In the genomic region with DNA sequence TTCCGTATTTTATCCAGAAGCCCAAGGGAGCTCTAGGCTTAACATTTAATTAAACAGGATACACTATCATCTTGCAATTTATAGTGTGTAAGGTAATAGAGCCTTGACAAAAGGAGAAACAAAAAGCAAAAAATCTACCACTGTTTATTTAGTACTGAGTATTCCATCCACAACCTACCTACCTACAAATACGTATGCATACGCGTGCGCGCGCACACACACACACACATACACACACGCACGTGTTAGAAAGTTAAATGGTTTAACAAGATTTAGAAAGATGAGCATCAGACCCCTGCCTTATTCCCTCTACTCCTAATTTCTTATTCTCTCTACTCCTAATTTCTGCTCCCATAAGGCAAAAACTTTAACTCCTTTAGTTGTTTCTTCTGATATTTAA, we compare ENCODE assay signal across 29 cellular contexts.
"Had no signal": no experiment of that assay in that cellular context is flagged by ENCODE, and none has a peak within 500 bp of the region (broad histone marks: within the 10 kb centered on the region; RNA-seq: fewer than 3 reads in every experiment).

No MANE protein-coding gene starts in this region.

- H3K9ac ChIP-seq: parathyroid adenoma had no signal

- H3K79me2 ChIP-seq: parathyroid adenoma had no signal

- H3K36me3 Mint-ChIP-seq: naive B cell; natural killer cell treated with Interleukin-12 subunit alpha and Interleukin-12 subunit beta and Interleukin-15 and Interleukin-18, amount 100 ng/mL, for 72 hours; stimulated activated effector memory CD8-positive, alpha-beta T cell treated with anti-CD3 and anti-CD28 coated beads, Interleukin-12 subunit alpha, Interleukin-12 subunit beta, amount 100 ng/mL, for 72 hours had no signal

- H3K4me3 Mint-ChIP-seq: naive B cell; naive thymus-derived CD8-positive, alpha-beta T cell; natural killer cell treated with Interleukin-12 subunit alpha and Interleukin-12 subunit beta and Interleukin-15 and Interleukin-18, amount 100 ng/mL, for 72 hours; nephron progenitor cell; neural crest cell; stimulated activated effector memory CD8-positive, alpha-beta T cell treated with anti-CD3 and anti-CD28 coated beads, Interleukin-12 subunit alpha, Interleukin-12 subunit beta, amount 100 ng/mL, for 72 hours; stimulated activated naive B cell treated with anti-CD40 and anti-IgM and Interleukin-4, amounts not matched to agents 10 μg/mL and 1 μg/mL and 100 μg/mL, for 72 hours; stimulated activated naive CD8-positive, alpha-beta T cell treated with anti-CD3 and anti-CD28 coated beads, Interleukin-15, Interleukin-2, amounts not matched to agents 100 ng/mL and 50 ng/mL, for 24 hours; type B pancreatic cell had no signal

- H3K27me3 Mint-ChIP-seq: naive B cell; naive thymus-derived CD8-positive, alpha-beta T cell; natural killer cell treated with Interleukin-12 subunit alpha and Interleukin-12 subunit beta and Interleukin-15 and Interleukin-18, amount 100 ng/mL, for 72 hours; progenitor cell of endocrine pancreas; stimulated activated naive B cell treated with anti-CD40 and anti-IgM and Interleukin-4, amounts not matched to agents 10 μg/mL and 1 μg/mL and 100 μg/mL, for 72 hours; stimulated activated naive CD8-positive, alpha-beta T cell treated with anti-CD3 and anti-CD28 coated beads, Interleukin-15, Interleukin-2, amounts not matched to agents 100 ng/mL and 50 ng/mL, for 24 hours; type B pancreatic cell had no signal

- ATAC-seq: naive thymus-derived CD8-positive, alpha-beta T cell; natural killer cell treated with Interleukin-12 subunit alpha and Interleukin-12 subunit beta and Interleukin-15 and Interleukin-18, amount 100 ng/mL, for 72 hours; psoas muscle; right cardiac atrium; right lobe of liver; stimulated activated effector memory CD8-positive, alpha-beta T cell treated with anti-CD3 and anti-CD28 coated beads, Interleukin-12 subunit alpha, Interleukin-12 subunit beta, amount 100 ng/mL, for 72 hours; stimulated activated naive B cell treated with anti-CD40 and anti-IgM and Interleukin-4, amounts not matched to agents 10 μg/mL and 1 μg/mL and 100 μg/mL, for 72 hours; upper lobe of right lung had no signal

- H3K4me1 Mint-ChIP-seq: nephron progenitor cell; stimulated activated effector memory CD8-positive, alpha-beta T cell treated with anti-CD3 and anti-CD28 coated beads, Interleukin-12 subunit alpha, Interleukin-12 subunit beta, amount 100 ng/mL, for 72 hours had no signal

- H3K9me3 Mint-ChIP-seq: naive B cell; naive thymus-derived CD8-positive, alpha-beta T cell; natural killer cell treated with Interleukin-12 subunit alpha and Interleukin-12 subunit beta and Interleukin-15 and Interleukin-18, amount 100 ng/mL, for 72 hours; nephron progenitor cell; neural crest cell; stimulated activated effector memory CD8-positive, alpha-beta T cell treated with anti-CD3 and anti-CD28 coated beads, Interleukin-12 subunit alpha, Interleukin-12 subunit beta, amount 100 ng/mL, for 72 hours; stimulated activated naive B cell treated with anti-CD40 and anti-IgM and Interleukin-4, amounts not matched to agents 10 μg/mL and 1 μg/mL and 100 μg/mL, for 72 hours; stimulated activated naive CD8-positive, alpha-beta T cell treated with anti-CD3 and anti-CD28 coated beads, Interleukin-15, Interleukin-2, amounts not matched to agents 100 ng/mL and 50 ng/mL, for 24 hours; type B pancreatic cell had no signal

- H3K4me3 ChIP-seq: ovary, psoas muscle, right lobe of liver, sigmoid colon, stomach, thoracic aorta, thyroid gland, tibial nerve, upper lobe of right lung, uterus had no signal

- H3K4me1 ChIP-seq: parathyroid adenoma, psoas muscle, right lobe of liver, sigmoid colon, stomach, thyroid gland, tibial nerve, upper lobe of right lung, uterus had no signal

- H3K36me3 ChIP-seq: ovary, right lobe of liver, sigmoid colon, stomach, thoracic aorta, thyroid gland, tibial nerve, upper lobe of right lung, uterus had no signal

- H2AFZ ChIP-seq: parathyroid adenoma had no signal

- H3K27ac Mint-ChIP-seq: naive B cell; natural killer cell treated with Interleukin-12 subunit alpha and Interleukin-12 subunit beta and Interleukin-15 and Interleukin-18, amount 100 ng/mL, for 72 hours; nephron progenitor cell; progenitor cell of endocrine pancreas; stimulated activated effector memory CD8-positive, alpha-beta T cell treated with anti-CD3 and anti-CD28 coated beads, Interleukin-12 subunit alpha, Interleukin-12 subunit beta, amount 100 ng/mL, for 72 hours; stimulated activated naive B cell treated with anti-CD40 and anti-IgM and Interleukin-4, amounts not matched to agents 10 μg/mL and 1 μg/mL and 100 μg/mL, for 72 hours; stimulated activated naive CD8-positive, alpha-beta T cell treated with anti-CD3 and anti-CD28 coated beads, Interleukin-15, Interleukin-2, amounts not matched to agents 100 ng/mL and 50 ng/mL, for 24 hours; type B pancreatic cell had no signal

- DNase-seq: naive B cell; naive thymus-derived CD8-positive, alpha-beta T cell; nephron progenitor cell; occipital lobe; ovary; posterior cingulate gyrus; psoas muscle; right cardiac atrium; right lobe of liver; sigmoid colon; stimulated activated CD4-positive, alpha-beta T cell treated with anti-CD3 and anti-CD28 coated beads, Interleukin-15, amount 100 ng/mL, for 24 hours; stimulated activated CD4-positive, alpha-beta T cell treated with anti-CD3 and anti-CD28 coated beads, Interleukin-2, amount 100 ng/mL, for 24 hours; stimulated activated CD4-positive, alpha-beta T cell treated with anti-CD3 and anti-CD28 coated beads, Interleukin-2, amount 100 ng/mL, for 48 hours; stimulated activated CD4-positive, alpha-beta T cell treated with anti-CD3 and anti-CD28 coated beads, Interleukin-4, amount 100 ng/mL, for 24 hours; stimulated activated naive B cell treated with anti-CD40 and anti-IgM and Interleukin-4, amounts not matched to agents 10 μg/mL and 1 μg/mL and 100 μg/mL, for 72 hours; stimulated activated naive CD4-positive, alpha-beta T cell treated with Interleukin-2 at 50 U/mL for 16 hours; stomach; thyroid gland; upper lobe of right lung; uterus had no signal

- H3K27ac ChIP-seq: ovary, parathyroid adenoma, psoas muscle, right lobe of liver, sigmoid colon, stomach, thoracic aorta, thyroid gland, tibial nerve, upper lobe of right lung, uterus had no signal

- H3K27me3 ChIP-seq: ovary, right lobe of liver, sigmoid colon, stomach, thyroid gland, tibial nerve, upper lobe of right lung, uterus had no signal

- H3K9me3 ChIP-seq: ovary, psoas muscle, right lobe of liver, sigmoid colon, stomach, thoracic aorta, thyroid gland, tibial nerve, upper lobe of right lung, uterus had no signal
